In genomic region chr2:135547311-135547710, GRCh38 we compare ENCODE assay signal across 3 cellular contexts.
TF ChIP-seq lines count a peak whose summit lies in the region.

No MANE protein-coding gene starts in this region.

TF ChIP-seq in HepG2, 621 proteins besides CTCF, POLR2A, EP300 and RAD21 (continues in another document):
- TF ChIP-seq TCF12 (IDR thresholded peaks at IDR 0.05) (no peak), TCF12 (CRISPR knock-in tag; IDR thresholded peaks at IDR 0.05) (no peak), UBTF (CRISPR knock-in tag; IDR thresholded peaks at IDR 0.05) (no peak), ETV5 (CRISPR knock-in tag; IDR thresholded peaks at IDR 0.05; ENCODE audit: borderline replicate concordance) (no peak), TAF1 (CRISPR knock-in tag; IDR thresholded peaks at IDR 0.05) (no peak), IRF1 (CRISPR knock-in tag; IDR thresholded peaks at IDR 0.05; ENCODE audit: low read depth) (no peak), MAFK (conservative IDR thresholded peaks at IDR 0.05 in 1 of 2, IDR thresholded peaks at IDR 0.05 in 1 of 2; ENCODE audit: low read length in 2 of 2) (peak; percentile 87 to 92), CEBPZ (IDR thresholded peaks at IDR 0.05; ENCODE audit: low read length) (no peak), ZNF24 (IDR thresholded peaks at IDR 0.05) (no peak), ZNF274 (CRISPR knock-in tag; IDR thresholded peaks at IDR 0.05) (no peak)

TF ChIP-seq in IMR-90, 13 proteins besides CTCF, POLR2A, EP300 and RAD21:
- peak; percentile 80 for TF ChIP-seq MAFK (IDR thresholded peaks at IDR 0.05; ENCODE audit: low read depth, low read length)
- TF ChIP-seq CEBPB (IDR thresholded peaks at IDR 0.05; ENCODE audit: low read depth, low read length): no peak
- no peak for TF ChIP-seq CHD1 (IDR thresholded peaks at IDR 0.05; ENCODE audit: low read depth, low read length)
- no peak for TF ChIP-seq MXI1 (IDR thresholded peaks at IDR 0.05; ENCODE audit: borderline replicate concordance, low read depth, low read length)

TF ChIP-seq in K562, 482 proteins besides CTCF, POLR2A, EP300 and RAD21:
- TF ChIP-seq CBX2 (IDR thresholded peaks at IDR 0.05; ENCODE audit: insufficient read depth, low read length, poor library complexity, severe bottlenecking) (no peak), ZNF175 (CRISPR knock-in tag; IDR thresholded peaks at IDR 0.05; ENCODE audit: low read depth) (no peak), RAD51 (IDR thresholded peaks at IDR 0.05; ENCODE audit: borderline replicate concordance, low read depth) (no peak), MBD1 (CRISPR knock-in tag; IDR thresholded peaks at IDR 0.05) (no peak), BCLAF1 (IDR thresholded peaks at IDR 0.05; ENCODE audit: borderline replicate concordance in 1 of 2, control insufficient read depth in 1 of 2, low read depth in 2 of 2, low read length in 1 of 2) (no peak), FOXM1 (IDR thresholded peaks at IDR 0.05; ENCODE audit: low read depth) (no peak), FOXM1 (CRISPR knock-in tag; IDR thresholded peaks at IDR 0.05; ENCODE audit: low read depth) (no peak), C11orf30 (IDR thresholded peaks at IDR 0.05; ENCODE audit: low read depth) (peak; percentile 75; the same call in 1 of the 2 replicates), SMARCA5 (IDR thresholded peaks at IDR 0.05) (no peak), HINFP (tag; conservative IDR thresholded peaks at IDR 0.05; ENCODE audit: low read depth) (no peak), MAFF (IDR thresholded peaks at IDR 0.05; ENCODE audit: low read length) (peak; percentile 35; the same call in 1 of the 2 replicates), ARHGAP35 (IDR thresholded peaks at IDR 0.05; ENCODE audit: partially characterized antibody) (no peak), ZNF316 (IDR thresholded peaks at IDR 0.05) (peak; percentile 93), UBTF (IDR thresholded peaks at IDR 0.05; ENCODE audit: borderline replicate concordance in 1 of 2, low read depth in 2 of 2, low read length in 2 of 2) (no peak), MAFK (IDR thresholded peaks at IDR 0.05; ENCODE audit: low read length) (peak; percentile 66), ZNF57 (CRISPR knock-in tag; IDR thresholded peaks at IDR 0.05) (no peak), POLR2AphosphoS2 (IDR thresholded peaks at IDR 0.05; ENCODE audit: low read length) (no peak), HMG20B (CRISPR knock-in tag; IDR thresholded peaks at IDR 0.05) (no peak), ZNF766 (CRISPR knock-in tag; conservative IDR thresholded peaks at IDR 0.05) (no peak), CEBPZ (IDR thresholded peaks at IDR 0.05; ENCODE audit: borderline replicate concordance, low read depth, low read length) (no peak), MAFG (tag; conservative IDR thresholded peaks at IDR 0.05) (peak; percentile 73), ZNF699 (CRISPR knock-in tag; IDR thresholded peaks at IDR 0.05; ENCODE audit: insufficient replicate concordance) (no peak)
